In the genomic region with DNA sequence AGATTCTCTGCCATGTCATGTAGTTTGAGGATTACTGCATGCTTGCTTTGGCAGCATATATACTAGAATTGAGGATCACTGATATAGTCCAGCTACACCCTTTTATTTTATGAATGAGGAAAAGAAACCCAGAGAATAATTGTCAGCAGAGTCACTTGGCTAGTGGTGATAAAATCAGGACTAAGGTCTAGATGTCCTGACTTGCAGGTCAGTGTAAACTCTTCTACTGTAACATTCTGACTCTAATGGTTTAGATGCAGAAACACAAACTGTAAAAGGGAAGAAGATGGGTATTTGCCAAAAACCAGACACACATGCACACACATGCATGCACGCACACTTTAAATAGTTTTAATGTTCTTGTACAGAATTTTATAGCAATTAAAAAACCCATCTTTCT, we compare ENCODE assay signal across 23 cellular contexts.
"Had no signal": no experiment of that assay in that cellular context is flagged by ENCODE, and none has a peak within 500 bp of the region (broad histone marks: within the 10 kb centered on the region; RNA-seq: fewer than 3 reads in every experiment).

No MANE protein-coding gene starts in this region.

- DNase-seq: colonic mucosa; cortex of kidney; effector CD8-positive, alpha-beta T cell; effector memory CD8-positive, alpha-beta T cell; endodermal cell; erythroblast; foreskin keratinocyte; head of caudate nucleus; heart right ventricle; hippocampal formation; left cardiac atrium; left lung; left ventricle myocardium superior; lower lobe of right lung; mesenchymal stem cell; mucosa of descending colon; naive B cell had no signal

- ATAC-seq: effector memory CD8-positive, alpha-beta T cell; foreskin keratinocyte; gastroesophageal sphincter; heart right ventricle; left cardiac atrium; left lung; left ventricle myocardium superior; lower lobe of right lung; mucosa of descending colon had no signal

- H3K4me1 ChIP-seq: colonic mucosa, foreskin keratinocyte, gastroesophageal sphincter, heart right ventricle, left lung, lower lobe of right lung had no signal

- FAIRE-seq: endothelial cell of umbilical vein, frontal cortex, islet of Langerhans, keratinocyte had no signal

- H3K36me3 ChIP-seq: colonic mucosa, lower lobe of right lung had no signal

- H3K4me3 ChIP-seq: colonic mucosa, esophagus muscularis mucosa, gastroesophageal sphincter, heart right ventricle, left lung, lower lobe of right lung, mucosa of descending colon had no signal

- H3K27me3 ChIP-seq: colonic mucosa, esophagus muscularis mucosa, foreskin keratinocyte, gastroesophageal sphincter, heart right ventricle, left lung had no signal

- H3K27ac ChIP-seq: colonic mucosa, esophagus muscularis mucosa, foreskin keratinocyte, gastroesophageal sphincter, heart right ventricle, left lung, lower lobe of right lung had no signal

- H3K9me3 ChIP-seq: colonic mucosa, esophagus muscularis mucosa, gastroesophageal sphincter, left lung, lower lobe of right lung, mucosa of descending colon had no signal
